8 cellular contexts compared by ENCODE assay signal in the genomic region with DNA sequence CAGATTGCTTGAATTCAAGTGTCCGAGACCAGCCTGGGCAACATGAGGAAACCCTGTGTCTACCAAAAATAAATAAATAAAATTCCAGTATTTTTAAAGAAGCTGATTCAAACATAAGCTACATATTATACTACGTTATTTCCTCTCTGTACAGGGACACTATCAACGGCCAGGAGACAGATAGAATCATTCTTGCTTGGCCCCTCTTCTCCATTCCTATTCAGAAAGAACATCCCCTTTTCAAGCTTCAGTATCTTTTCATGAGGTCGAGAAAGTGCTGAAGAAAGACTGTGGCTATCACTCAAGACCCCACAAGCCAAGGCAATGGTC. TPM values are rescaled to one million over a fixed set of nuclear protein-coding genes. Genes with fewer than 3 reads are reported as not detected.
DNase-seq lines count a peak whose midpoint lies in the region; ATAC-seq, FAIRE-seq and TF ChIP-seq lines count a peak whose summit lies in the region.

No MANE protein-coding gene starts in this region.

- no peaks in the 10 kb centered on the region for H3K9me3 Mint-ChIP-seq in activated T-helper 17 cell treated with anti-CD3 and anti-CD28 coated beads, Interleukin-2, amount 50 U/mL, for 72 hours

- WGBS in thyroid gland, 2 donors: 8 to 12% methylated on average over 4 of the region's 4 CpGs

- peak overlapping the region; percentile 94 for H3K4me3 Mint-ChIP-seq in activated T-helper 17 cell treated with anti-CD3 and anti-CD28 coated beads, Interleukin-2, amount 50 U/mL, for 72 hours

- H3K27ac ChIP-seq in kidney (ENCODE audit: low read depth in 2 of 2, low read length in 2 of 2) (peak overlapping the region; percentile 91 to 97), thyroid gland (peak overlapping the region; percentile 97 to 98 (median 97))

- H3K4me3 ChIP-seq in kidney (ENCODE audit: low read length in 2 of 2) (peak overlapping the region; percentile 91 to 96), thyroid gland (replicated peaks in 1 of 3) (peak overlapping the region in 1 of 3 donors; percentile 84)

- H3K9me3 ChIP-seq in kidney (ENCODE audit: control insufficient read depth in 1 of 2, low read length in 2 of 2): no peaks in the 10 kb centered on the region
- H3K9me3 ChIP-seq in thyroid gland: no peaks in the 10 kb centered on the region

- H3K9ac ChIP-seq in kidney (ENCODE audit: low read length in 2 of 2): peak overlapping the region; percentile 74 to 77

- FAIRE-seq in kidney (lab: Jason Lieb, UNC): no peak

- peaks cover 10% of the 10 kb centered on the region for H3K36me3 Mint-ChIP-seq in activated T-helper 17 cell treated with anti-CD3 and anti-CD28 coated beads, Interleukin-2, amount 50 U/mL, for 72 hours (ENCODE audit: low read depth)

- no peak for TF ChIP-seq POLR2A in thyroid gland (IDR thresholded peaks at IDR 0.05)

- peak overlapping the region; percentile 96 for H3K27ac Mint-ChIP-seq in activated T-helper 17 cell treated with anti-CD3 and anti-CD28 coated beads, Interleukin-2, amount 50 U/mL, for 72 hours

- no peaks in the 10 kb centered on the region for H3K27me3 Mint-ChIP-seq in activated T-helper 17 cell treated with anti-CD3 and anti-CD28 coated beads, Interleukin-2, amount 50 U/mL, for 72 hours

- intact Hi-C loops in kidney (cut with DNase I) (no loop called here), thyroid gland (cut with DNase I) (no loop called here)

- H3K4me1 ChIP-seq in kidney (ENCODE audit: control insufficient read depth in 1 of 2, insufficient read depth in 1 of 2, low read depth in 1 of 2, low read length in 2 of 2) (peaks cover 0 to 10% of the 10 kb centered on the region in 2 donors), thyroid gland (peaks cover 21 to 45% of the 10 kb centered on the region in 2 donors)

- ATAC-seq in GM18498 (IDR thresholded peaks at IDR 0.05; ENCODE audit: unreplicated experiment) (peak; percentile 19), HG02884 (IDR thresholded peaks at IDR 0.05; ENCODE audit: unreplicated experiment) (peak; percentile 9), GM18520 (IDR thresholded peaks at IDR 0.05; ENCODE audit: unreplicated experiment) (no peak)
- ATAC-seq in activated T-helper 17 cell treated with anti-CD3 and anti-CD28 coated beads, Interleukin-2, amount 50 U/mL, for 72 hours (replicated peaks): peak; percentile 12

- no peaks in the 10 kb centered on the region for H3K27me3 ChIP-seq in thyroid gland

- no peak for TF ChIP-seq CTCF in kidney (IDR thresholded peaks at IDR 0.05; ENCODE audit: borderline replicate concordance, extremely low read depth, insufficient read depth)
- no peak for TF ChIP-seq CTCF in thyroid gland (IDR thresholded peaks at IDR 0.05)

- no peak for DNase-seq in kidney
- DNase-seq in thyroid gland: no peak
- DNase-seq in NCI-H146 treated with DMSO at 0.1 percent for 48 hours (lab: John Stamatoyannopoulos, UW; ENCODE audit: unreplicated experiment): no peak
- no peak for DNase-seq in NCI-H1105 (lab: John Stamatoyannopoulos, UW)

- H3K4me1 Mint-ChIP-seq in activated T-helper 17 cell treated with anti-CD3 and anti-CD28 coated beads, Interleukin-2, amount 50 U/mL, for 72 hours: peaks cover 29% of the 10 kb centered on the region

- H3K36me3 ChIP-seq in kidney (ENCODE audit: control insufficient read depth in 1 of 2, insufficient read depth in 2 of 2, low read length in 2 of 2): no peaks in the 10 kb centered on the region
- no peaks in the 10 kb centered on the region for H3K36me3 ChIP-seq in thyroid gland

RNA-seq across cellular contexts. Expression of gene DHRS7, which starts 0.3 kb away (rescaled TPM):
- 10 to 100 TPM; 47.6 to 60.6 TPM for total RNA-seq in activated T-helper 17 cell treated with anti-CD3 and anti-CD28 coated beads, Interleukin-2, amount 50 U/mL, for 72 hours
- total RNA-seq in kidney: 93.7 TPM
- 128 TPM for polyA plus RNA-seq in kidney (ENCODE audit: insufficient read depth, low read depth, low replicate concordance)
- total RNA-seq in thyroid gland: 100 to 1,000 TPM; 151 to 245 (median 214) TPM
